In the genomic region with DNA sequence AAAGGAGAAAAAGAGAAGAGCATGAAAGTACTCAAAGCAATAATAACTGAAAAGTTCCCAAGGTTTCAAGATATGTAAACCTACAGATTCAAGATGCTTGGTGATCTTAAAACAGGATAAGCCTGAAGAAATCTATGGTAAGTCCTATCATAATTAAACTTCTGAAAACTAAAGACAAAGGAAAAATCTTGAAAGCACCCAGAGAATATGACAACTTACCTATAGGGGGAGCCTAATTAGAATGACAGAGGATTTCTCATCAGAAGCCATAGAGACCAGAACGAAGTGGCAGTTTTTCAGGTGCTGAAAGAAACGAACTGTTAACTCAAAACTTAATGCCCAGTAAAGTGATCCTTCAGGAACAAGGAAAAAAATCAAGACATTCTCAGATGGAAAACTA, we compare ENCODE assay signal across 13 cellular contexts. TPM values are rescaled to one million over a fixed set of nuclear protein-coding genes. Genes with fewer than 3 reads are reported as not detected.
DNase-seq lines count a peak whose midpoint lies in the region; ATAC-seq and TF ChIP-seq lines count a peak whose summit lies in the region.
"Had no signal": no experiment of that assay in that cellular context is flagged by ENCODE, and none has a peak within 500 bp of the region (broad histone marks: within the 10 kb centered on the region; RNA-seq: fewer than 3 reads in every experiment).

No MANE protein-coding gene starts in this region.

- intact Hi-C loops in Panc1 (cut with micrococcal nuclease; ENCODE audit: unreplicated experiment): no loop called here

- H3K4me1 ChIP-seq in Panc1 (ENCODE audit: control insufficient read depth, insufficient read depth, low read length): no peaks in the 10 kb centered on the region

- ATAC-seq in Panc1 (no peak), HG03097 (IDR thresholded peaks at IDR 0.05; ENCODE audit: low FRiP score, unreplicated experiment) (no peak)

- BruUV-seq in Panc1 (replicated peaks; lab: Mats Ljungman, UMichigan): no TSS peak

- no peaks in the 10 kb centered on the region for H3K27me3 ChIP-seq in AG04450 (ENCODE audit: control insufficient read depth, insufficient read depth, low read length)
- no peaks in the 10 kb centered on the region for H3K27me3 ChIP-seq in Panc1 (ENCODE audit: control insufficient read depth, insufficient read depth, low read length)

- TF ChIP-seq CTCF in AG04450 (IDR thresholded peaks at IDR 0.05; ENCODE audit: low read depth, low read length) (peak; percentile 52), Panc1 (IDR thresholded peaks at IDR 0.05) (peak; percentile 39; the same call in 1 of the 2 replicates), fibroblast of villous mesenchyme (IDR thresholded peaks at IDR 0.05; ENCODE audit: insufficient read depth, low read depth, low read length) (peak; percentile 47)

- in situ Hi-C loops in Panc1 (cut with HindIII; ENCODE audit: low pct_unique_long_range_greater_than_20kb, low sequenced_read_pairs): no loop called here

- H3K27ac Mint-ChIP-seq in immature natural killer cell: no peak overlapping the region
- H3K27ac Mint-ChIP-seq: memory B cell; T-helper 1 cell treated with Interleukin-12 subunit alpha and Interleukin-12 subunit beta and Interleukin-4 antibody, amounts not matched to agents 30 μg/mL and 1 μg/mL, for 36 hours had no signal

- H3K27ac ChIP-seq in AG04450 (ENCODE audit: low read depth, low read length) (no peak overlapping the region), Panc1 (ENCODE audit: low read length) (no peak overlapping the region)

- no peaks in the 10 kb centered on the region for H3K9me3 Mint-ChIP-seq in immature natural killer cell
- H3K9me3 Mint-ChIP-seq: T-helper 1 cell treated with Interleukin-12 subunit alpha and Interleukin-12 subunit beta and Interleukin-4 antibody, amounts not matched to agents 30 μg/mL and 1 μg/mL, for 36 hours had no signal

- no peak for DNase-seq in AG04450 (ENCODE audit: low read depth, low spot score)
- peak; percentile 4 for DNase-seq in H4 (ENCODE audit: low spot score)
- DNase-seq in Panc1 (ENCODE audit: low read depth, low spot score): no peak
- DNase-seq in fibroblast of villous mesenchyme (ENCODE audit: low read depth): no peak
- no peak for DNase-seq in immature natural killer cell
- DNase-seq in NCI-H526 treated with DMSO at 0.1 percent for 48 hours (lab: John Stamatoyannopoulos, UW): no peak
- no peak for DNase-seq in DMS114 treated with DMSO at 0.1 percent for 48 hours (lab: John Stamatoyannopoulos, UW; ENCODE audit: unreplicated experiment)
- DNase-seq: DMS79, NCI-H1417 treated with DMSO at 0.1 percent for 48 hours had no signal

- H3K4me3 Mint-ChIP-seq in immature natural killer cell: no peak overlapping the region
- H3K4me3 Mint-ChIP-seq: memory B cell; T-helper 1 cell treated with Interleukin-12 subunit alpha and Interleukin-12 subunit beta and Interleukin-4 antibody, amounts not matched to agents 30 μg/mL and 1 μg/mL, for 36 hours had no signal

- no peak overlapping the region for H3K4me3 ChIP-seq in AG04450 (ENCODE audit: low read depth, low read length)
- H3K4me3 ChIP-seq in Panc1 (ENCODE audit: low read depth in 2 of 2, low read length in 2 of 2): no peak overlapping the region
- H3K4me3 ChIP-seq in fibroblast of villous mesenchyme (ENCODE audit: low read depth, low read length): no peak overlapping the region

- H3K9me3 ChIP-seq in AG04450 (ENCODE audit: control insufficient read depth, insufficient read depth, low read length): no peaks in the 10 kb centered on the region
- H3K9me3 ChIP-seq in Panc1 (ENCODE audit: control insufficient read depth, insufficient read depth, low read depth, low read length): no peaks in the 10 kb centered on the region

- CTCF ChIA-PET in AG04450 (lab: Charles Lee) (interaction anchor here (1.0 to 1.8 kb wide), 5 partner anchors 26 to 169 kb away, joined by 3 to 13 read pairs (median 3); no protein-coding TSS in a partner anchor), Panc1 (lab: Charles Lee) (no interaction called here)

- POLR2A ChIA-PET in AG04450 (lab: Yijun Ruan, JAX) (no interaction called here), Panc1 (lab: Charles Lee) (no interaction called here)

- H3K36me3 Mint-ChIP-seq in immature natural killer cell: no peaks in the 10 kb centered on the region
- H3K36me3 Mint-ChIP-seq: memory B cell had no signal

- H3K36me3 ChIP-seq in Panc1 (ENCODE audit: control insufficient read depth, insufficient read depth, low read length): no peaks in the 10 kb centered on the region

- no peaks in the 10 kb centered on the region for H3K4me1 Mint-ChIP-seq in immature natural killer cell
- H3K4me1 Mint-ChIP-seq: memory B cell had no signal

- peaks cover 2 to 15% (median 10%) of the 10 kb centered on the region in 3 donors for H3K27me3 Mint-ChIP-seq in immature natural killer cell (ENCODE audit: low read depth in 3 of 3)

RNA-seq across cellular contexts. Expression of a gene that starts 59.7 kb away (rescaled TPM):
- 0.27 and 0.35 TPM in 2 replicates for polyA plus RNA-seq in AG04450 (2011; rRNA removed)
- polyA minus RNA-seq in AG04450 (2011; rRNA and poly(A)+ RNA removed): 0.41 and 0.70 TPM in 2 replicates
- 0.33 and 1.2 TPM in 2 replicates for total RNA-seq in H4 (2014; rRNA removed; shearing (Covaris generic))
- 0.08 TPM for total RNA-seq in Panc1 (2021; ENCODE audit: unreplicated experiment)
- 0.21 TPM for polyA plus RNA-seq in Panc1 (2012; ENCODE audit: insufficient read length)
- 0.32 and 0.43 TPM in 2 replicates for total RNA-seq in fibroblast of villous mesenchyme
- not detected for polyA plus RNA-seq in immature natural killer cell
- total RNA-seq: temporal lobe had no signal
